In genomic region chr6:7555671-7556070, GRCh38 we compare ENCODE assay signal across 25 cellular contexts. TPM values are rescaled to one million over a fixed set of nuclear protein-coding genes. Genes with fewer than 3 reads are reported as not detected.
DNase-seq lines count a peak whose midpoint lies in the region; ATAC-seq, FAIRE-seq and TF ChIP-seq lines count a peak whose summit lies in the region.
"Had no signal": no experiment of that assay in that cellular context is flagged by ENCODE, and none has a peak within 500 bp of the region (broad histone marks: within the 10 kb centered on the region; RNA-seq: fewer than 3 reads in every experiment).

No MANE protein-coding gene starts in this region.

- no peak for TF ChIP-seq POLR2A in esophagus muscularis mucosa (IDR thresholded peaks at IDR 0.05; ENCODE audit: low read depth)
- TF ChIP-seq POLR2A in right lobe of liver (IDR thresholded peaks at IDR 0.05), result no peak

- 0 out of 2 replicates have a peak overlapping the region, but pooled peaks have one; percentile 6 for H3K27ac ChIP-seq in C4-2B
- no peak overlapping the region for H3K27ac ChIP-seq in astrocyte (ENCODE audit: low read depth, low read length)
- no peak overlapping the region for H3K27ac ChIP-seq in esophagus muscularis mucosa (replicated peaks in 1 of 4)
- H3K27ac ChIP-seq in right lobe of liver, result no peak overlapping the region
- H3K27ac ChIP-seq: A549, GM23248, HL-60 had no signal

- no peak for TF ChIP-seq CTCF in C4-2B (conservative IDR thresholded peaks at IDR 0.05)
- no peak for TF ChIP-seq CTCF in astrocyte (IDR thresholded peaks at IDR 0.05; ENCODE audit: insufficient read depth, low read depth, low read length)
- no peak for TF ChIP-seq CTCF in esophagus muscularis mucosa (IDR thresholded peaks at IDR 0.05)
- no peak for TF ChIP-seq CTCF in mesothelial cell of epicardium (IDR thresholded peaks at IDR 0.05; ENCODE audit: unreplicated experiment)
- TF ChIP-seq CTCF in right lobe of liver (IDR thresholded peaks at IDR 0.05), result no peak

- peak overlapping the region; percentile 60 for H3K4me3 Mint-ChIP-seq in astrocyte (ENCODE audit: unreplicated experiment)
- H3K4me3 Mint-ChIP-seq in mesothelial cell of epicardium, result no peak overlapping the region
- H3K4me3 Mint-ChIP-seq: B cell, H9 had no signal

- intact Hi-C loops in esophagus muscularis mucosa (cut with DNase I), result no loop called here
- intact Hi-C loops in right lobe of liver (cut with DNase I), result no loop called here

- peaks cover 39% of the 10 kb centered on the region for H3K36me3 ChIP-seq in astrocyte (ENCODE audit: insufficient read depth, low read length)
- peaks cover 0 to 19% (median 0%) of the 10 kb centered on the region in 4 donors for H3K36me3 ChIP-seq in esophagus muscularis mucosa
- peaks cover 0 to 16% (median 4%) of the 10 kb centered on the region in 4 donors for H3K36me3 ChIP-seq in right lobe of liver

- WGBS in esophagus muscularis mucosa, result 82% methylated on average over 11 of the region's 11 CpGs
- 81% methylated on average over 11 of the region's 11 CpGs for WGBS in right lobe of liver (ENCODE audit: insufficient coverage, low coverage, low lambda C conversion rate, missing lambda C conversion rate)

- peaks cover 26% of the 10 kb centered on the region for H4K20me1 ChIP-seq in astrocyte (ENCODE audit: insufficient read depth, low read length)

- H3K4me2 ChIP-seq in astrocyte (ENCODE audit: low read length), result no peak overlapping the region
- H3K4me2 ChIP-seq: A549 had no signal

- H3K27me3 Mint-ChIP-seq in astrocyte (ENCODE audit: low read depth, unreplicated experiment) (no peaks in the 10 kb centered on the region), mesothelial cell of epicardium (ENCODE audit: low read depth) (no peaks in the 10 kb centered on the region)

- peaks cover 49% of the 10 kb centered on the region for H3K79me2 ChIP-seq in astrocyte (ENCODE audit: insufficient read depth, low read length)

- H3K27ac Mint-ChIP-seq in astrocyte (ENCODE audit: unreplicated experiment), result no peak overlapping the region
- peak overlapping the region; percentile 61 for H3K27ac Mint-ChIP-seq in mesothelial cell of epicardium
- H3K27ac Mint-ChIP-seq: B cell, H9 had no signal

- H3K36me3 Mint-ChIP-seq in astrocyte (ENCODE audit: low read depth, unreplicated experiment) (peaks cover 18% of the 10 kb centered on the region), mesothelial cell of epicardium (peaks cover 24% of the 10 kb centered on the region)

- no peak for FAIRE-seq in astrocyte (lab: Jason Lieb, UNC)
- FAIRE-seq: A549, GM19239, HepG2 had no signal

- H3K9ac ChIP-seq in astrocyte (ENCODE audit: low read length), result no peak overlapping the region
- H3K9ac ChIP-seq: GM23248 had no signal

- no peak overlapping the region for H2AFZ ChIP-seq in astrocyte (ENCODE audit: low read depth, low read length)
- H2AFZ ChIP-seq: GM23248 had no signal

- no peak for DNase-seq in astrocyte (ENCODE audit: low read depth)
- DNase-seq in esophagus muscularis mucosa (ENCODE audit: extremely low spot score), result peak; percentile 62
- no peak for DNase-seq in mesothelial cell of epicardium (ENCODE audit: low spot score in 2 of 2, unreplicated experiment in 2 of 2)
- DNase-seq in right lobe of liver, result no peak
- no peak for DNase-seq in NCI-H226
- DNase-seq: DMS79; GM23248; H9; HFFc6; KBM-7; NCI-H1092; NCI-H1436 treated with DMSO at 0.1 percent for 48 hours; NCI-H1930; NCI-H345; NCI-H524; NCI-H774; NK-92 treated with Interleukin-12 subunit alpha and Interleukin-12 subunit beta, amount 100 ng/mL, for 24 hours had no signal

- H3K9me3 ChIP-seq in astrocyte (ENCODE audit: insufficient read depth, low read depth, low read length) (no peaks in the 10 kb centered on the region), esophagus muscularis mucosa (no peaks in the 10 kb centered on the region), right lobe of liver (no peaks in the 10 kb centered on the region)
- H3K9me3 ChIP-seq: A549 had no signal

- H3K4me1 ChIP-seq in astrocyte (ENCODE audit: insufficient read depth, low read length) (no peaks in the 10 kb centered on the region), esophagus muscularis mucosa (no peaks in the 10 kb centered on the region), right lobe of liver (peaks cover 0 to 34% (median 15%) of the 10 kb centered on the region in 4 donors)

- H3K4me1 Mint-ChIP-seq in astrocyte (ENCODE audit: low read depth, unreplicated experiment) (peaks cover 39% of the 10 kb centered on the region), mesothelial cell of epicardium (peaks cover 29% of the 10 kb centered on the region)
- H3K4me1 Mint-ChIP-seq: B cell had no signal

- no peaks in the 10 kb centered on the region for H3K27me3 ChIP-seq in astrocyte (ENCODE audit: insufficient read depth, low read length)
- peaks cover 0 to 15% (median 0%) of the 10 kb centered on the region in 4 donors for H3K27me3 ChIP-seq in esophagus muscularis mucosa
- H3K27me3 ChIP-seq in right lobe of liver, result no peaks in the 10 kb centered on the region

- H3K4me3 ChIP-seq in astrocyte (ENCODE audit: insufficient read depth, low read depth, low read length) (no peak overlapping the region), esophagus muscularis mucosa (no peak overlapping the region), right lobe of liver (no peak overlapping the region)
- H3K4me3 ChIP-seq: A549, GM23248 had no signal

- no peak for TF ChIP-seq EP300 in esophagus muscularis mucosa (IDR thresholded peaks at IDR 0.05)

- H3K9me3 Mint-ChIP-seq in astrocyte (ENCODE audit: unreplicated experiment) (no peaks in the 10 kb centered on the region), mesothelial cell of epicardium (no peaks in the 10 kb centered on the region)
- H3K9me3 Mint-ChIP-seq: H9, HFFc6 had no signal

- ATAC-seq in right lobe of liver (no peak), HG03442 (IDR thresholded peaks at IDR 0.05; ENCODE audit: unreplicated experiment) (no peak), GM19395 (IDR thresholded peaks at IDR 0.05; ENCODE audit: unreplicated experiment) (no peak)
- ATAC-seq: A549, HepG2 had no signal

RNA-seq across cellular contexts. Expression of gene DSP, which starts 14.2 kb away (rescaled TPM):
- 468 and 555 TPM in 2 replicates for total RNA-seq in astrocyte
- total RNA-seq in esophagus muscularis mucosa, result 1 to 10 TPM; 2.1 to 9.4 (median 5.9) TPM
- 163 to 172 TPM (median 171 TPM) in 3 replicates for total RNA-seq in mesothelial cell of epicardium
- 10 to 100 TPM; 64.6 to 94.2 (median 82.1) TPM for total RNA-seq in right lobe of liver
- total RNA-seq: B cell had no signal

RNA-seq across cellular contexts. Expression of gene SNRNP48, which starts 34.3 kb away (rescaled TPM):
- total RNA-seq in astrocyte, result 10.2 and 13.1 TPM in 2 replicates
- 10 to 100 TPM in 1 of 4 donors, 1 to 10 TPM in 3; 8.9 to 17.0 (median 9.5) TPM for total RNA-seq in esophagus muscularis mucosa
- 11.9 to 14.2 TPM (median 13.0 TPM) in 3 replicates for total RNA-seq in mesothelial cell of epicardium
- 10 to 100 TPM in 1 of 6 experiments, 1 to 10 TPM in 5; 4.7 to 13.7 (median 7.0) TPM for total RNA-seq in right lobe of liver

Comparison
In these comparisons a context has a peak if more than half of its experiments do, and no peak if none do; other contexts are left out.
1. RNA of gene DSP, which starts 14.2 kb away (total RNA-seq): 468 to 555 TPM in astrocyte, 163 to 172 TPM in mesothelial cell of epicardium and 64.6 to 94.2 TPM in right lobe of liver; 2.1 to 9.4 TPM in esophagus muscularis mucosa; every median in the first group is over 4 times any median in the second.